ENCODE assay signal across 16 cellular contexts in the genomic region with DNA sequence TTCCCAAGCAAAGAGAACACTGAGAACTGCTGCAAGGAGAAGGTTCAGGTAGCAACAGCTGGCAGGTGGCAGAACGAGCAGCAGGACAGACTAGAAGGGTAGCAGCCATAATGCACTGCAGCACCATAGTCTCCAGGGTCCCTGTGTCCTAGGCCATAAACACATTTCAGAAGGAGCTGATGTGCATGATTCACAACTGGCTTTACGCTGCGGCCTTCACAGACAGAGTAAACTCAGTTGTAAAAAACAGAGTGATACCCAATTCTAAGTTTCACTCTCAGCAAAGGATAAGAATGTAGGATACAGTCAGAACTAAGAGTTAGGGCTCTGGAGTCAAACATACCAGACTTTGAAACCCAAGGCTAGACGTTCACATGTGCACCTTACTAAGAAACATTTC. TPM values are rescaled to one million over a fixed set of nuclear protein-coding genes. Genes with fewer than 3 reads are reported as not detected.
DNase-seq lines count a peak whose midpoint lies in the region; ATAC-seq and TF ChIP-seq lines count a peak whose summit lies in the region.
"Had no signal": no experiment of that assay in that cellular context is flagged by ENCODE, and none has a peak within 500 bp of the region (broad histone marks: within the 10 kb centered on the region; RNA-seq: fewer than 3 reads in every experiment).

No MANE protein-coding gene starts in this region.

- in situ Hi-C loops in transverse colon (cut with MboI; ENCODE audit: low pct_ligation_motif_present in 1 of 4, low pct_unique_long_range_greater_than_20kb in 1 of 4, low sequenced_read_pairs in 3 of 4), result no loop called here

- TF ChIP-seq POLR2A in transverse colon (IDR thresholded peaks at IDR 0.05) (no peak), lower leg skin (IDR thresholded peaks at IDR 0.05) (no peak)

- ATAC-seq in HG02884 (IDR thresholded peaks at IDR 0.05; ENCODE audit: unreplicated experiment) (no peak), GM21723 (IDR thresholded peaks at IDR 0.05; ENCODE audit: unreplicated experiment) (no peak)
- ATAC-seq: activated T-cell treated with anti-CD3 and anti-CD28 coated beads, Interleukin-2, amount 50 U/mL, for 4 hours had no signal

- H3K36me3 Mint-ChIP-seq in chondrocyte (ENCODE audit: low read depth), result no peaks in the 10 kb centered on the region

- H3K79me2 ChIP-seq in osteoblast (ENCODE audit: insufficient read depth, low read length), result peaks cover 66% of the 10 kb centered on the region

- H3K27ac Mint-ChIP-seq in chondrocyte (ENCODE audit: unreplicated experiment), result peak overlapping the region; percentile 38

- no peak overlapping the region for H3K4me3 Mint-ChIP-seq in chondrocyte (ENCODE audit: unreplicated experiment)
- H3K4me3 Mint-ChIP-seq: activated T-cell treated with anti-CD3 and anti-CD28 coated beads, Interleukin-2, amount 50 U/mL, for 4 hours had no signal

- DNase-seq in right atrium auricular region (ENCODE audit: low spot score) (no peak), cardiac septum (ENCODE audit: low spot score) (no peak), chondrocyte (ENCODE audit: low spot score) (no peak), osteoblast (ENCODE audit: insufficient read length, low spot score, missing footprints) (no peak), transverse colon (no peak), lower leg skin (ENCODE audit: low spot score in 2 of 2) (no peak)
- DNase-seq: activated CD4-positive, alpha-beta T cell treated with anti-CD3 and anti-CD28 coated beads, Interleukin-2, amount 50 U/mL, for 1 hour; activated T-cell treated with anti-CD3 and anti-CD28 coated beads, Interleukin-2, amount 50 U/mL, for 4 hours; central memory CD4-positive, alpha-beta T cell; MV-4-11; NCI-H2081; NCI-H526; PC-9; stimulated activated CD4-positive, alpha-beta T cell treated with anti-CD3 and anti-CD28 coated beads, Interleukin-2, amount 100 ng/mL, for 24 hours had no signal

- H2AFZ ChIP-seq in osteoblast (ENCODE audit: low read length), result no peak overlapping the region
- H2AFZ ChIP-seq: PC-9 had no signal

- intact Hi-C loops in cardiac septum (cut with DNase I) (no loop called here), transverse colon (cut with DNase I; ENCODE audit: low total_unique reads) (no loop called here), lower leg skin (cut with DNase I; ENCODE audit: low total_unique reads) (no loop called here)

- H3K4me1 Mint-ChIP-seq in chondrocyte (ENCODE audit: low read depth), result peaks cover 90% of the 10 kb centered on the region

- H3K27me3 ChIP-seq in right atrium auricular region (no peaks in the 10 kb centered on the region), osteoblast (ENCODE audit: insufficient read depth, low read length) (no peaks in the 10 kb centered on the region), transverse colon (no peaks in the 10 kb centered on the region)

- H3K4me2 ChIP-seq in osteoblast (ENCODE audit: insufficient read depth, low read length), result peak overlapping the region; percentile 3
- H3K4me2 ChIP-seq: PC-9 had no signal

- H3K4me1 ChIP-seq in right atrium auricular region (peaks cover 0 to 92% of the 10 kb centered on the region in 2 donors), osteoblast (ENCODE audit: insufficient read depth, low read length) (peaks cover 87% of the 10 kb centered on the region), transverse colon (peaks cover 69 to 97% (median 86%) of the 10 kb centered on the region in 4 donors)

- WGBS in transverse colon (ENCODE audit: low coverage in 1 of 2), 2 donors, result 40 to 47% methylated on average over 1 to 4 of the region's 4 CpGs
- 76 to 81% methylated on average over 4 of the region's 4 CpGs for WGBS in lower leg skin, 2 donors

- H3K4me3 ChIP-seq in right atrium auricular region, result no peak overlapping the region
- H3K4me3 ChIP-seq in osteoblast (ENCODE audit: insufficient read depth, low read length), result no peak overlapping the region
- no peak overlapping the region for H3K4me3 ChIP-seq in transverse colon
- no peak overlapping the region for H3K4me3 ChIP-seq in lower leg skin (ENCODE audit: low read depth, poor library complexity, severe bottlenecking)
- H3K4me3 ChIP-seq: PC-9 had no signal

- H3K27ac ChIP-seq in right atrium auricular region (peak overlapping the region; percentile 73 to 81), osteoblast (ENCODE audit: low read depth, low read length) (peak overlapping the region; percentile 40), transverse colon (peak overlapping the region; percentile 77 to 86 (median 83))
- H3K27ac ChIP-seq: PC-9 had no signal

- H4K20me1 ChIP-seq in osteoblast (ENCODE audit: insufficient read depth, low read length), result peaks cover 5% of the 10 kb centered on the region

- no peaks in the 10 kb centered on the region for H3K27me3 Mint-ChIP-seq in chondrocyte (ENCODE audit: low read depth)

- TF ChIP-seq CTCF in right atrium auricular region (IDR thresholded peaks at IDR 0.05) (no peak), chondrocyte (IDR thresholded peaks at IDR 0.05) (no peak), osteoblast (IDR thresholded peaks at IDR 0.05; ENCODE audit: extremely low read depth, low read depth, low read length) (no peak), transverse colon (IDR thresholded peaks at IDR 0.05) (no peak), lower leg skin (IDR thresholded peaks at IDR 0.05) (no peak)

- H3K36me3 ChIP-seq in right atrium auricular region (no peaks in the 10 kb centered on the region), osteoblast (ENCODE audit: insufficient read depth, low read length) (no peaks in the 10 kb centered on the region), transverse colon (no peaks in the 10 kb centered on the region)

- TF ChIP-seq EP300 in transverse colon (IDR thresholded peaks at IDR 0.05; ENCODE audit: low read depth), result no peak

- H3K9me3 Mint-ChIP-seq in chondrocyte (ENCODE audit: low read depth), result no peaks in the 10 kb centered on the region
- H3K9me3 Mint-ChIP-seq: activated T-cell treated with anti-CD3 and anti-CD28 coated beads, Interleukin-2, amount 50 U/mL, for 4 hours had no signal

- H3K9me3 ChIP-seq in right atrium auricular region (no peaks in the 10 kb centered on the region), osteoblast (ENCODE audit: low read depth, low read length) (no peaks in the 10 kb centered on the region), transverse colon (no peaks in the 10 kb centered on the region)

RNA-seq across cellular contexts. Expression of gene ARHGAP17, which starts 24.4 kb away (rescaled TPM):
- total RNA-seq in right atrium auricular region, result 10 to 100 TPM; 29.9 to 31.6 TPM
- 66.2 TPM for total RNA-seq in cardiac septum
- 74.7 to 85.4 TPM (median 75.2 TPM) in 3 replicates for total RNA-seq in chondrocyte
- total RNA-seq in osteoblast, result 34.7 and 40.1 TPM in 2 replicates
- 100 to 1,000 TPM in 3 of 4 donors, 10 to 100 TPM in 1; 60.9 to 141 (median 102) TPM for total RNA-seq in transverse colon
- total RNA-seq in lower leg skin, result 10 to 100 TPM; 28.0 to 49.2 (median 31.2) TPM
